In the genomic region with DNA sequence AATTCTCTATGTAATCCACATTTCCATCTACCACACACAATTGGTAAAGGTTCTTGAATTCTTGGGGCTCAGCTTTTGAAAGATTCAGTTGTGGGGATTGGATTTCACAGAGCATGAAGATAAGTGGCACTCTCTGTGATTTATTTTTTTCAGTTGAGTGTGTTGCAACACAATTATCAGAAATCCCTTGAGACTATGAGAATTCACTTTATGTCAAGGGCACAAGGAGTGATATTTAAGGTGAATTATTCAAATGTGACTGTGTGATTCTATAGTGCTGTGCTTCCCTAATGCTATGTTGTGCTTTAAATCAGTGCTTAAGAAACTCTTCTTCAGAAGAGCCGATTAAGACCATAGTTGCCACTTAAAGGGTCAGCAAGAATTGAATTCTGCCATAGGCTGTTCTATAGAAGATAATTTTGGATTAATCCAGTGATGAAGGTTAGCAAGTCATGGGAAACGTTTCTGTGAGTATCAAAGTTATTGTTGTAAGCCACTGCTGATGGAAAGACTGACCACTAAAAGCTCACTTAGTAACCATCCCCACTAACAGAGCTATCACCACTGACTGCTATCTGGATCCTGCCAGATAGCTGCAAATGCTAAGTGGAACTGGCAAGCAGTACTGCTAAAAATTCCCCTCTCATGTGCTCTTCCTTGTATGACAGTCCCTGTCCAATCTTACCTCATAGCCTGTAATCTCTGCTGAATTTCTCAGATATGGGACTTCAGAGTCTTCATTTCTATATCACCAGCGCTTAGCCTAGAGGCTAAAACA, we compare ENCODE assay signal across 15 cellular contexts.
"Had no signal": no experiment of that assay in that cellular context is flagged by ENCODE, and none has a peak within 500 bp of the region (broad histone marks: within the 10 kb centered on the region; RNA-seq: fewer than 3 reads in every experiment).

No MANE protein-coding gene starts in this region.

- H3K27ac ChIP-seq: hepatocyte, upper lobe of right lung had no signal

- H3K4me1 ChIP-seq: upper lobe of right lung had no signal

- DNase-seq: activated CD4-positive, alpha-beta T cell treated with anti-CD3 and anti-CD28 coated beads, Interleukin-2, amount 50 U/mL, for 4 hours; activated gamma-delta T cell treated with Interleukin-2 at 50 U/mL for 16 hours; amniotic stem cell; effector CD4-positive, alpha-beta T cell; left cardiac atrium; occipital lobe; posterior cingulate gyrus; stimulated activated CD8-positive, alpha-beta memory T cell treated with anti-CD3 and anti-CD28 coated beads, Interleukin-4, amount 100 ng/mL, for 48 hours; stimulated activated naive CD4-positive, alpha-beta T cell; upper lobe of right lung had no signal

- H3K27ac Mint-ChIP-seq: activated naive CD8-positive, alpha-beta T cell; activated T-helper 1 cell treated with anti-CD3 and anti-CD28 coated beads, Interleukin-12 subunit alpha, Interleukin-12 subunit beta, Interleukin-2, Interleukin-4 antibody, amounts not matched to agents 30 ng/mL and 10 ng/mL and 1 ng/mL, durations not matched to agents 14 hours and 24 hours and 36 hours had no signal

- H3K27me3 ChIP-seq: hepatocyte, upper lobe of right lung had no signal

- H3K9me3 ChIP-seq: upper lobe of right lung had no signal

- H3K36me3 ChIP-seq: upper lobe of right lung had no signal

- H3K4me3 ChIP-seq: hepatocyte, upper lobe of right lung had no signal

- H3K27me3 Mint-ChIP-seq: activated naive CD8-positive, alpha-beta T cell had no signal

- H3K79me2 ChIP-seq: hepatocyte had no signal

- H3K36me3 Mint-ChIP-seq: activated naive CD8-positive, alpha-beta T cell had no signal

- H3K9me3 Mint-ChIP-seq: nephron had no signal

- H2AFZ ChIP-seq: hepatocyte had no signal

- H3K4me2 ChIP-seq: hepatocyte had no signal

- ATAC-seq: esophagus mucosa, left cardiac atrium, upper lobe of right lung had no signal

- H3K4me3 Mint-ChIP-seq: activated naive CD8-positive, alpha-beta T cell; activated T-helper 1 cell treated with anti-CD3 and anti-CD28 coated beads, Interleukin-12 subunit alpha, Interleukin-12 subunit beta, Interleukin-2, Interleukin-4 antibody, amounts not matched to agents 30 ng/mL and 10 ng/mL and 1 ng/mL, durations not matched to agents 14 hours and 24 hours and 36 hours; nephron had no signal
